1 cellular context compared by ENCODE assay signal in genomic region chr2:29561241-29562027, GRCh38.
TF ChIP-seq lines count a peak whose summit lies in the region.

No MANE protein-coding gene starts in this region.

TF ChIP-seq in SK-N-SH treated with all-trans-retinoic acid at 6 μM for 48 hours, 23 proteins besides CTCF, POLR2A, EP300 and RAD21 (continued from another document):
- TF ChIP-seq TSHZ2 (CRISPR knock-in tag; IDR thresholded peaks at IDR 0.05) (no peak), CSRNP3 (CRISPR knock-in tag; IDR thresholded peaks at IDR 0.05) (no peak)
